16 cellular contexts compared by ENCODE assay signal in the genomic region with DNA sequence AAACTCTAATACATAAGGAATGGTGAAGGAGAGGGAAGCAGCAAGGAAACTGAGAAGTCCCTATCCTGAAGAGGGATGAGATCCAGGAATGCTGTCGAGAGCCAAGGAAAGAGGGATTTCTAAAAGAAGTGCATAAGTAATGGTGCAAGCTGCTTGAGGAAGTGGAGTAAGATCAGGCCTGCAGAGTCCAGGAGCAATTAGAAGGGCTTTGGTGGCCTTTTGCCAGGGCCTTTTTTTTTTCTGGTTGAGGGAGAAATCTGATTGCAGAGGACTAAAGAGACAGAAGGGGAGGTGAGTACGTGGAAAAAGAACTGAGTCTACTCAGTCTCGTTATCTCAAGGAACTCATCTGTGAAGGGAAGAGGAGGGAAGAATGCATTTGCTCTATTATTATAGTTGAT.
DNase-seq lines count a peak whose midpoint lies in the region; ATAC-seq and TF ChIP-seq lines count a peak whose summit lies in the region.
"Had no signal": no experiment of that assay in that cellular context is flagged by ENCODE, and none has a peak within 500 bp of the region (broad histone marks: within the 10 kb centered on the region; RNA-seq: fewer than 3 reads in every experiment).

No MANE protein-coding gene starts in this region.

- intact Hi-C loops in Calu3 (cut with micrococcal nuclease; ENCODE audit: unreplicated experiment) = no loop called here

- H3K36me3 Mint-ChIP-seq in activated naive CD4-positive, alpha-beta T cell treated with anti-CD3 and anti-CD28 coated beads, Interleukin-2, amount 50 U/mL, for 24 hours = peaks cover 52% of the 10 kb centered on the region
- H3K36me3 Mint-ChIP-seq in activated naive CD4-positive, alpha-beta T cell treated with anti-CD3 and anti-CD28 coated beads, Interleukin-2, amount 10 ng/mL, durations not matched to agents 7 days and 5 days = peaks cover 66% of the 10 kb centered on the region
- peaks cover 19% of the 10 kb centered on the region for H3K36me3 Mint-ChIP-seq in T-helper 17 cell (ENCODE audit: low read depth)
- H3K36me3 Mint-ChIP-seq in stimulated activated effector memory CD8-positive, alpha-beta T cell treated with anti-CD3 and anti-CD28 coated beads, Interleukin-12 subunit alpha, Interleukin-12 subunit beta, amount 100 ng/mL, for 72 hours = peaks cover 5% of the 10 kb centered on the region
- peaks cover 9% of the 10 kb centered on the region for H3K36me3 Mint-ChIP-seq in Calu3 (ENCODE audit: insufficient read depth, unreplicated experiment)

- no peak for ATAC-seq in T-helper 17 cell
- ATAC-seq in stimulated activated effector memory CD8-positive, alpha-beta T cell treated with anti-CD3 and anti-CD28 coated beads, Interleukin-12 subunit alpha, Interleukin-12 subunit beta, amount 100 ng/mL, for 72 hours = no peak
- ATAC-seq: CD8-positive, alpha-beta T cell; HCT116 had no signal

- no TSS peak for BruUV-seq in Calu3 (replicated peaks; lab: Mats Ljungman, UMichigan)

- H3K4me3 ChIP-seq in fibroblast of pulmonary artery (replicated peaks; ENCODE audit: low read depth, low read length) = no peak overlapping the region
- H3K4me3 ChIP-seq: BLaER1 treated with 17β-estradiol and CSF1 and Interleukin-3, amounts not matched to agents 10 nM and 100 nM had no signal

- no peak for TF ChIP-seq CTCF in fibroblast of pulmonary artery (IDR thresholded peaks at IDR 0.05; ENCODE audit: low read length, missing control alignments)
- no peak for TF ChIP-seq CTCF in Calu3 (IDR thresholded peaks at IDR 0.05; ENCODE audit: unreplicated experiment)

- H3K4me3 Mint-ChIP-seq in activated naive CD4-positive, alpha-beta T cell treated with anti-CD3 and anti-CD28 coated beads, Interleukin-2, amount 50 U/mL, for 24 hours = no peak overlapping the region
- no peak overlapping the region for H3K4me3 Mint-ChIP-seq in activated naive CD4-positive, alpha-beta T cell treated with anti-CD3 and anti-CD28 coated beads, Interleukin-2, amount 10 ng/mL, durations not matched to agents 7 days and 5 days
- H3K4me3 Mint-ChIP-seq in T-helper 17 cell (no peak overlapping the region), Calu3 (ENCODE audit: low read depth, unreplicated experiment) (no peak overlapping the region)
- H3K4me3 Mint-ChIP-seq in stimulated activated effector memory CD8-positive, alpha-beta T cell treated with anti-CD3 and anti-CD28 coated beads, Interleukin-12 subunit alpha, Interleukin-12 subunit beta, amount 100 ng/mL, for 72 hours = no peak overlapping the region
- H3K4me3 Mint-ChIP-seq: CD8-positive, alpha-beta T cell had no signal

- DNase-seq in activated naive CD4-positive, alpha-beta T cell treated with anti-CD3 and anti-CD28 coated beads, Interleukin-2, amount 10 ng/mL, durations not matched to agents 7 days and 5 days = no peak
- DNase-seq in T-helper 17 cell (no peak), fibroblast of pulmonary artery (ENCODE audit: low read depth) (peak; percentile 11), NCI-H1417 treated with DMSO at 0.1 percent for 48 hours (lab: John Stamatoyannopoulos, UW) (no peak), Calu3 (no peak), DMS53 treated with DMSO at 0.1 percent for 48 hours (lab: John Stamatoyannopoulos, UW; ENCODE audit: unreplicated experiment) (no peak)
- DNase-seq in stimulated activated effector memory CD8-positive, alpha-beta T cell treated with anti-CD3 and anti-CD28 coated beads, Interleukin-12 subunit alpha, Interleukin-12 subunit beta, amount 100 ng/mL, for 72 hours (ENCODE audit: low spot score in 2 of 2) = no peak
- DNase-seq: CD8-positive, alpha-beta T cell; DMS79; GOT3; NCI-H1436; NCI-H2029 treated with DMSO at 0.1 percent for 48 hours; NCI-H524 treated with DMSO at 0.1 percent for 48 hours had no signal

- no peaks in the 10 kb centered on the region for H3K27me3 Mint-ChIP-seq in activated naive CD4-positive, alpha-beta T cell treated with anti-CD3 and anti-CD28 coated beads, Interleukin-2, amount 50 U/mL, for 24 hours
- no peaks in the 10 kb centered on the region for H3K27me3 Mint-ChIP-seq in activated naive CD4-positive, alpha-beta T cell treated with anti-CD3 and anti-CD28 coated beads, Interleukin-2, amount 10 ng/mL, durations not matched to agents 7 days and 5 days
- H3K27me3 Mint-ChIP-seq in T-helper 17 cell (no peaks in the 10 kb centered on the region), Calu3 (ENCODE audit: unreplicated experiment) (no peaks in the 10 kb centered on the region)

- H3K9me3 Mint-ChIP-seq in activated naive CD4-positive, alpha-beta T cell treated with anti-CD3 and anti-CD28 coated beads, Interleukin-2, amount 50 U/mL, for 24 hours = peaks cover 18% of the 10 kb centered on the region
- peaks cover 14% of the 10 kb centered on the region for H3K9me3 Mint-ChIP-seq in activated naive CD4-positive, alpha-beta T cell treated with anti-CD3 and anti-CD28 coated beads, Interleukin-2, amount 10 ng/mL, durations not matched to agents 7 days and 5 days
- H3K9me3 Mint-ChIP-seq in stimulated activated effector memory CD8-positive, alpha-beta T cell treated with anti-CD3 and anti-CD28 coated beads, Interleukin-12 subunit alpha, Interleukin-12 subunit beta, amount 100 ng/mL, for 72 hours = peaks cover 5% of the 10 kb centered on the region
- H3K9me3 Mint-ChIP-seq in Calu3 (ENCODE audit: low read depth, unreplicated experiment) = no peaks in the 10 kb centered on the region

- CTCF ChIA-PET in activated naive CD4-positive, alpha-beta T cell treated with anti-CD3 and anti-CD28 coated beads, Interleukin-2, amount 10 ng/mL, durations not matched to agents 7 days and 5 days (lab: Charles Lee) = no interaction called here
- CTCF ChIA-PET in Calu3 (lab: Charles Lee) = no interaction called here

- H3K27ac Mint-ChIP-seq in activated naive CD4-positive, alpha-beta T cell treated with anti-CD3 and anti-CD28 coated beads, Interleukin-2, amount 50 U/mL, for 24 hours = peak overlapping the region; percentile 3
- no peak overlapping the region for H3K27ac Mint-ChIP-seq in activated naive CD4-positive, alpha-beta T cell treated with anti-CD3 and anti-CD28 coated beads, Interleukin-2, amount 10 ng/mL, durations not matched to agents 7 days and 5 days
- peak overlapping the region; percentile 37 for H3K27ac Mint-ChIP-seq in T-helper 17 cell
- H3K27ac Mint-ChIP-seq in stimulated activated effector memory CD8-positive, alpha-beta T cell treated with anti-CD3 and anti-CD28 coated beads, Interleukin-12 subunit alpha, Interleukin-12 subunit beta, amount 100 ng/mL, for 72 hours = peak overlapping the region; percentile 9
- H3K27ac Mint-ChIP-seq in Calu3 (ENCODE audit: unreplicated experiment) = no peak overlapping the region

- H3K9me3 ChIP-seq in T-helper 17 cell (ENCODE audit: control insufficient read depth, low read length, poor library complexity, severe bottlenecking) = no peaks in the 10 kb centered on the region

- H3K4me1 Mint-ChIP-seq in activated naive CD4-positive, alpha-beta T cell treated with anti-CD3 and anti-CD28 coated beads, Interleukin-2, amount 50 U/mL, for 24 hours = peaks cover 14% of the 10 kb centered on the region
- no peaks in the 10 kb centered on the region for H3K4me1 Mint-ChIP-seq in activated naive CD4-positive, alpha-beta T cell treated with anti-CD3 and anti-CD28 coated beads, Interleukin-2, amount 10 ng/mL, durations not matched to agents 7 days and 5 days
- H3K4me1 Mint-ChIP-seq in T-helper 17 cell (peaks cover 8% of the 10 kb centered on the region), Calu3 (ENCODE audit: low read depth, unreplicated experiment) (peaks cover 7% of the 10 kb centered on the region)
- peaks cover 19% of the 10 kb centered on the region for H3K4me1 Mint-ChIP-seq in stimulated activated effector memory CD8-positive, alpha-beta T cell treated with anti-CD3 and anti-CD28 coated beads, Interleukin-12 subunit alpha, Interleukin-12 subunit beta, amount 100 ng/mL, for 72 hours

Comparison
In these comparisons a context has a peak if more than half of its experiments do, and no peak if none do; other contexts are left out.
1. H3K27ac Mint-ChIP-seq: peak in activated naive CD4-positive, alpha-beta T cell treated with anti-CD3 and anti-CD28 coated beads, Interleukin-2, amount 50 U/mL, for 24 hours (single experiment), T-helper 17 cell (single experiment) and stimulated activated effector memory CD8-positive, alpha-beta T cell treated with anti-CD3 and anti-CD28 coated beads, Interleukin-12 subunit alpha, Interleukin-12 subunit beta, amount 100 ng/mL, for 72 hours (single experiment); none in activated naive CD4-positive, alpha-beta T cell treated with anti-CD3 and anti-CD28 coated beads, Interleukin-2, amount 10 ng/mL, durations not matched to agents 7 days and 5 days (single experiment) and Calu3 (single experiment).